In the genomic region with DNA sequence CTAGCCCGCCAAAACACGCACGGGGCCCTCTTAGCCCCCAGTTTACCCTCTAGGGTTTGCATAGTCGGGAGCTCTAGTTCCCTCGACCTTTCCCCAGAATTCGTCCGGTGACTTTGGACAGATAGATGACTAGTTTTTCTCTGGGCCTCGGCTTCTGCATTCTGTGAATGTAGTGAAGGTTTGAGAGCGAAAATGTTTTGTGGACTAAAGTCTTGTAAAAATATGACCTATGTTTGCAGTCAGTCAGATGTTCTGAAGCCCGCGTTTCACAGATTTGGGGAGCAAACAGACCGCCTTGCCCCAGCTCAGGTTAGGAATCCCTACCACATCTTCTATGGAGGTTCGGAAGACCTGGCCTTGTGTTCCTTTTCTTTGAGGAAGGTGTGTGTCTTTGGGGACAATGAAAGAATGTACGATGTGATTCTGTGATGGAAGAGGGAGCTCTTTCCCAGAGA, we compare ENCODE assay signal across 7 cellular contexts. TPM values are rescaled to one million over a fixed set of nuclear protein-coding genes. Genes with fewer than 3 reads are reported as not detected.
DNase-seq lines count a peak whose midpoint lies in the region; ATAC-seq and TF ChIP-seq lines count a peak whose summit lies in the region.

No MANE protein-coding gene starts in this region.

- H4K20me1 ChIP-seq in smooth muscle cell (ENCODE audit: low read depth): peaks cover 73% of the 10 kb centered on the region

- no peak for TF ChIP-seq CTCF in WERI-Rb-1 (IDR thresholded peaks at IDR 0.05; ENCODE audit: low read depth, low read length)
- TF ChIP-seq CTCF in smooth muscle cell (IDR thresholded peaks at IDR 0.05; ENCODE audit: borderline replicate concordance, insufficient read depth, poor library complexity, severe bottlenecking): no peak

- peak overlapping the region; percentile 99 for H3K9ac ChIP-seq in smooth muscle cell (ENCODE audit: low read depth)

- in situ Hi-C loops in HAP-1 (cut with MboI; ENCODE audit: low sequenced_read_pairs): no loop called here

- intact Hi-C loops in right cardiac atrium (cut with DNase I): loop anchor here in 1 of 4 donors (5.0 kb wide), 1 partner anchor 38 kb away; a partner anchor contains a TSS

- H3K9me3 ChIP-seq in HAP-1 (no peaks in the 10 kb centered on the region), WERI-Rb-1 (ENCODE audit: severe bottlenecking) (no peaks in the 10 kb centered on the region), right cardiac atrium (ENCODE audit: control insufficient read depth, low read length) (no peaks in the 10 kb centered on the region), smooth muscle cell (replicated peaks; ENCODE audit: low read depth) (no peaks in the 10 kb centered on the region)

- peaks cover 93% of the 10 kb centered on the region for H3K79me2 ChIP-seq in smooth muscle cell (ENCODE audit: low read depth)

- peaks cover 9% of the 10 kb centered on the region for H3F3A ChIP-seq in smooth muscle cell (ENCODE audit: low read depth)

- H3K4me1 ChIP-seq in HAP-1: peaks cover 39% of the 10 kb centered on the region
- peaks cover 13% of the 10 kb centered on the region for H3K4me1 ChIP-seq in right cardiac atrium (ENCODE audit: control insufficient read depth, insufficient read depth, low read length)
- H3K4me1 ChIP-seq in smooth muscle cell (ENCODE audit: low read depth): peaks cover 23% of the 10 kb centered on the region

- ATAC-seq in right cardiac atrium: no peak
- ATAC-seq in HG02623 (IDR thresholded peaks at IDR 0.05; ENCODE audit: unreplicated experiment): no peak

- H3K4me2 ChIP-seq in smooth muscle cell: peak overlapping the region; percentile 96

- H3K36me3 ChIP-seq in HAP-1 (replicated peaks) (peaks cover 30% of the 10 kb centered on the region), WERI-Rb-1 (peaks cover 32% of the 10 kb centered on the region), smooth muscle cell (ENCODE audit: low read depth) (no peaks in the 10 kb centered on the region)

- peak overlapping the region; percentile 44 for H2AFZ ChIP-seq in smooth muscle cell (ENCODE audit: low read depth)

- H3K27ac ChIP-seq in WERI-Rb-1: peak overlapping the region; percentile 99
- peak overlapping the region; percentile 97 for H3K27ac ChIP-seq in right cardiac atrium (ENCODE audit: low read length)
- H3K27ac ChIP-seq in smooth muscle cell (ENCODE audit: low read depth): peak overlapping the region; percentile 89

- H3K4me3 ChIP-seq in HAP-1 (peak overlapping the region; percentile 70), WERI-Rb-1 (ENCODE audit: low read depth, low read length) (peak overlapping the region; percentile 98), right cardiac atrium (ENCODE audit: low read length) (peak overlapping the region; percentile 72), smooth muscle cell (peak overlapping the region; percentile 79)

- DNase-seq in HAP-1 (ENCODE audit: low spot score in 2 of 2): no peak
- no peak for DNase-seq in WERI-Rb-1
- DNase-seq in right cardiac atrium: no peak
- no peak for DNase-seq in smooth muscle cell (lab: John Stamatoyannopoulos, UW; ENCODE audit: unreplicated experiment)
- no peak for DNase-seq in UCSD-AML1 (lab: John Stamatoyannopoulos, UW; ENCODE audit: unreplicated experiment)
- no peak for DNase-seq in cerebellar nuclear complex (lab: John Stamatoyannopoulos, UW)

- H3K27me3 ChIP-seq in HAP-1 (ENCODE audit: low read depth) (no peaks in the 10 kb centered on the region), WERI-Rb-1 (ENCODE audit: insufficient read depth, low read depth, severe bottlenecking) (no peaks in the 10 kb centered on the region), right cardiac atrium (ENCODE audit: control insufficient read depth, insufficient read depth) (no peaks in the 10 kb centered on the region), smooth muscle cell (ENCODE audit: low read depth) (no peaks in the 10 kb centered on the region)

- WGBS in right cardiac atrium: under 1% methylated on average over 14 of the region's 14 CpGs
- under 1% methylated on average over 14 of the region's 14 CpGs for WGBS in smooth muscle cell (ENCODE audit: low lambda C conversion rate)

RNA-seq across cellular contexts. Expression of a gene that starts 0.4 kb away (rescaled TPM):
- total RNA-seq in right cardiac atrium (100 to 1,000 TPM; 664 to 870 (median 705) TPM), smooth muscle cell (555 and 652 TPM in 2 replicates)
- polyA plus RNA-seq in right cardiac atrium (2,380 TPM), smooth muscle cell (284 and 333 TPM in 2 replicates)

RNA-seq across cellular contexts. Expression of a gene that starts 0.5 kb away (rescaled TPM):
- total RNA-seq in right cardiac atrium: 10 to 100 TPM; 37.2 to 46.3 (median 40.1) TPM
- polyA plus RNA-seq in right cardiac atrium: 27.1 TPM
- total RNA-seq in smooth muscle cell: 91.5 and 105 TPM in 2 replicates
- 118 and 121 TPM in 2 replicates for polyA plus RNA-seq in smooth muscle cell

RNA-seq across cellular contexts. Expression of a gene that starts 36.7 kb away (rescaled TPM):
- total RNA-seq in right cardiac atrium (10 to 100 TPM; 12.6 to 18.7 (median 13.7) TPM), smooth muscle cell (12.5 and 14.1 TPM in 2 replicates)
- polyA plus RNA-seq in right cardiac atrium (10.6 TPM), smooth muscle cell (10.6 and 10.8 TPM in 2 replicates)

RNA-seq across cellular contexts. Expression of a gene that starts 56.3 kb away (rescaled TPM):
- total RNA-seq in right cardiac atrium (under 1 TPM in 3 of 4 donors, not detected in 1; 0.56 to 0.89 (median 0.74) TPM), smooth muscle cell (1.7 and 4.9 TPM in 2 replicates)
- polyA plus RNA-seq in right cardiac atrium (0.16 TPM), smooth muscle cell (5.6 and 7.1 TPM in 2 replicates)
